ENCODE assay signal across 16 cellular contexts in the genomic region with DNA sequence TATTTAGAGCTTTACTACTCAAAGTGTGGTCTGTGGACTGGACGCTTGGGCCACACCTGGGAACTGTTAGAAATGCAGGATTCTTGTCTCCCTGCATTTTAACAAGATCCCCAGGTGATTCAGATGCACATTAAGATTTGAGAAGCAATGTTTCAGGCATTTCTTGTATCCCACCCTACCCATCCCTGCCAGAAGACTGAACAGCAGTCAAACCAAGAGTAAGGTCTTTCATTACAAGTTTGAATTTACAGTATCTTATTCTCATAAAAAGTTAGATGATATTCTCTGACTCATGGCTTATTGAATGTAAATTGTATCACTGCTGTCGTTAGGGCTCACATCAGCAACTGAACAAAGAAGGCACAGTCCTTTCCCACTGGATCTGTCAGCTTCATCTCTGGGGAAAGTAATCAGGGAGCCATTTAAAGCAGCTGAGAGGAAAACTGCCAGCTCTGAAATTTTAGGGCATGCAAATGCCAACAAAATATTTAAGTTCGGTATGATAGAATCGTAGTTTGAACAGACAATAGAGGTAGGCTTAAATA.
A peak's percentile ranks its signal among the peaks of the same experiment; 100 is the strongest.
DNase-seq lines count a peak whose midpoint lies in the region; ATAC-seq lines count a peak whose summit lies in the region.
"Had no signal": no experiment of that assay in that cellular context is flagged by ENCODE, and none has a peak within 500 bp of the region (broad histone marks: within the 10 kb centered on the region; RNA-seq: fewer than 3 reads in every experiment).

No MANE protein-coding gene starts in this region.

- peak overlapping the region; percentile 10; the same call in 1 of the 2 replicates for H3K27ac ChIP-seq in SJSA1
- H3K27ac ChIP-seq in cingulate gyrus (ENCODE audit: low read depth, low read length): peak overlapping the region; percentile 96
- peak overlapping the region; percentile 37 for H3K27ac ChIP-seq in muscle layer of colon (ENCODE audit: low read depth, low read length)
- H3K27ac ChIP-seq: lower lobe of right lung, right lobe of liver, thyroid gland had no signal

- H3K27me3 ChIP-seq in SJSA1 (replicated peaks): no peaks in the 10 kb centered on the region
- no peaks in the 10 kb centered on the region for H3K27me3 ChIP-seq in muscle layer of colon (ENCODE audit: control insufficient read depth in 1 of 2, insufficient read depth in 2 of 2, low read length in 2 of 2)
- H3K27me3 ChIP-seq: gastrocnemius medialis, Peyer's patch, right lobe of liver, thyroid gland had no signal

- ATAC-seq in GM19397 (IDR thresholded peaks at IDR 0.05; ENCODE audit: unreplicated experiment): no peak
- ATAC-seq: gastrocnemius medialis had no signal

- H3K36me3 ChIP-seq in SJSA1 (no peaks in the 10 kb centered on the region), muscle layer of colon (ENCODE audit: insufficient read depth, low read length) (no peaks in the 10 kb centered on the region)
- H3K36me3 ChIP-seq: gastrocnemius medialis, lower lobe of right lung, Peyer's patch, right lobe of liver, thyroid gland had no signal

- H3K9ac ChIP-seq in muscle layer of colon (ENCODE audit: low read length): no peak overlapping the region

- H3K9me3 ChIP-seq in SJSA1 (replicated peaks) (no peaks in the 10 kb centered on the region), muscle layer of colon (ENCODE audit: low read length) (no peaks in the 10 kb centered on the region)
- H3K9me3 ChIP-seq: gastrocnemius medialis, lower lobe of right lung, Peyer's patch, right lobe of liver, thyroid gland had no signal

- H3K4me1 ChIP-seq in SJSA1 (replicated peaks): peaks cover 51% of the 10 kb centered on the region
- H3K4me1 ChIP-seq in muscle layer of colon (ENCODE audit: insufficient read depth, low read length): peaks cover 52% of the 10 kb centered on the region
- H3K4me1 ChIP-seq: Peyer's patch had no signal

- DNase-seq in SJSA1 (ENCODE audit: low read depth in 1 of 2, low spot score in 2 of 2) (no peak), superior temporal gyrus (ENCODE audit: extremely low spot score) (peak; percentile 83), NCI-H510A treated with DMSO at 0.1 percent for 48 hours (lab: John Stamatoyannopoulos, UW) (no peak), AG08396 (ENCODE audit: low spot score) (no peak)
- DNase-seq: activated CD4-positive, CD25-positive, alpha-beta regulatory T cell; activated CD8-positive, alpha-beta memory T cell treated with anti-CD3 and anti-CD28 coated beads for 24 hours; activated naive CD8-positive, alpha-beta T cell treated with anti-CD3 and anti-CD28 coated beads, Interleukin-2, amount 10 ng/mL, durations not matched to agents 7 days and 5 days; gastrocnemius medialis; lower lobe of right lung; Peyer's patch; right lobe of liver; stimulated activated CD4-positive, alpha-beta T cell treated with anti-CD3 and anti-CD28 coated beads, Interleukin-4, amount 100 ng/mL, for 1 hour; thyroid gland had no signal

- H3K4me3 ChIP-seq in SJSA1 (no peak overlapping the region), muscle layer of colon (ENCODE audit: low read depth in 1 of 2, low read length in 2 of 2) (no peak overlapping the region)
- H3K4me3 ChIP-seq: gastrocnemius medialis, lower lobe of right lung, Peyer's patch, right lobe of liver, thyroid gland had no signal

Comparison
In these comparisons a context has a peak if more than half of its experiments do, and no peak if none do; other contexts are left out.
1. H3K27ac ChIP-seq: peak in every context shown above with its lines; median percentile 96 in cingulate gyrus; 37 in muscle layer of colon; 10 in SJSA1.